In genomic region chr17:4908711-4909496, GRCh38 we compare ENCODE assay signal across 8 cellular contexts. TPM values are rescaled to one million over a fixed set of nuclear protein-coding genes. Genes with fewer than 3 reads are reported as not detected.
DNase-seq lines count a peak whose midpoint lies in the region; ATAC-seq and TF ChIP-seq lines count a peak whose summit lies in the region.

No MANE protein-coding gene starts in this region.

- no peak for TF ChIP-seq POLR2A in gastroesophageal sphincter (IDR thresholded peaks at IDR 0.05)

- no peaks in the 10 kb centered on the region for H3K9me3 ChIP-seq in MG63
- H3K9me3 ChIP-seq in SJCRH30 (replicated peaks): no peaks in the 10 kb centered on the region
- H3K9me3 ChIP-seq in gastroesophageal sphincter: no peaks in the 10 kb centered on the region
- no peaks in the 10 kb centered on the region for H3K9me3 ChIP-seq in thoracic aorta

- DNase-seq in GM12864 (ENCODE audit: low read depth): peak; percentile 37
- DNase-seq in MG63: peak; percentile 87
- peak; percentile 88 to 91 for DNase-seq in SJCRH30
- peak; percentile 54 for DNase-seq in activated gamma-delta T cell treated with anti-CD3 and anti-CD28 coated beads, Interleukin-2, amount 50 U/mL, for 16 hours (ENCODE audit: low read depth)
- DNase-seq in nucleus accumbens (lab: John Stamatoyannopoulos, UW): peak in 51 of 56 donors; percentile 18 to 87 (median 70)
- DNase-seq in thoracic aorta (ENCODE audit: low spot score): peak; percentile 53

- no peaks in the 10 kb centered on the region for H3K36me3 ChIP-seq in MG63
- H3K36me3 ChIP-seq in SJCRH30: no peaks in the 10 kb centered on the region
- no peaks in the 10 kb centered on the region for H3K36me3 ChIP-seq in gastroesophageal sphincter
- no peaks in the 10 kb centered on the region for H3K36me3 ChIP-seq in thoracic aorta

- peak overlapping the region; percentile 47 for H3K27ac ChIP-seq in SJCRH30
- peak overlapping the region in 3 of 4 donors; percentile 14 to 68 (median 44) for H3K27ac ChIP-seq in gastroesophageal sphincter
- peak overlapping the region; percentile 12 to 61 for H3K27ac ChIP-seq in thoracic aorta

- H3K4me3 ChIP-seq in GM12864 (ENCODE audit: low read depth, low read length) (no peak overlapping the region), MG63 (no peak overlapping the region), SJCRH30 (peak overlapping the region; percentile 19), gastroesophageal sphincter (no peak overlapping the region), thoracic aorta (peak overlapping the region; percentile 39)

- ATAC-seq in gastroesophageal sphincter: peak; percentile 97
- ATAC-seq in thoracic aorta (ENCODE audit: insufficient number of reproducible peaks, low FRiP score, low read depth): peak; percentile 91
- no peak for ATAC-seq in GM19397 (IDR thresholded peaks at IDR 0.05; ENCODE audit: unreplicated experiment)

- no peaks in the 10 kb centered on the region for H3K27me3 ChIP-seq in MG63
- no peaks in the 10 kb centered on the region for H3K27me3 ChIP-seq in SJCRH30
- peaks cover 10% of the 10 kb centered on the region for H3K27me3 ChIP-seq in gastroesophageal sphincter
- H3K27me3 ChIP-seq in thoracic aorta (replicated peaks; ENCODE audit: insufficient read depth): no peaks in the 10 kb centered on the region

- TF ChIP-seq EP300 in gastroesophageal sphincter (IDR thresholded peaks at IDR 0.05): no peak

- H3K4me1 ChIP-seq in SJCRH30 (peaks cover 8% of the 10 kb centered on the region), gastroesophageal sphincter (peaks cover 0 to 16% (median 0%) of the 10 kb centered on the region in 3 donors), thoracic aorta (ENCODE audit: control insufficient read depth in 1 of 2, low read depth in 2 of 2) (peaks cover 4 to 13% of the 10 kb centered on the region in 2 donors)

- 0 to 17% methylated on average over 1 to 2 of the region's 20 CpGs for WGBS in gastroesophageal sphincter (ENCODE audit: low coverage in 1 of 2), 2 donors

- TF ChIP-seq CTCF in GM12864 (IDR thresholded peaks at IDR 0.05; ENCODE audit: low read depth, low read length, missing control alignments) (peak; percentile 76), gastroesophageal sphincter (IDR thresholded peaks at IDR 0.05) (peak; percentile 54 to 94 (median 90)), thoracic aorta (IDR thresholded peaks at IDR 0.05) (peak; percentile 86)

RNA-seq across cellular contexts. Expression of gene CHRNE, which starts 6.0 kb away (rescaled TPM):
- total RNA-seq in MG63 (2014; rRNA removed; shearing (Covaris generic); ENCODE audit: low replicate concordance): 0.07 TPM in 1 of 2 replicates, not detected in the other
- total RNA-seq in SJCRH30 (2014; rRNA removed; shearing (Covaris generic)): 0.10 and 0.20 TPM in 2 replicates
- total RNA-seq in gastroesophageal sphincter (under 1 TPM in 2 of 4 donors, not detected in 2; 0.23 to 0.67 TPM), thoracic aorta (1 to 10 TPM in 1 of 2 donors, not detected in 1; 4.1 TPM)

RNA-seq across cellular contexts. Expression of gene C17orf107, which starts 9.6 kb away (rescaled TPM):
- total RNA-seq in MG63 (2014; rRNA removed; shearing (Covaris generic); ENCODE audit: low replicate concordance): 0.16 and 0.94 TPM in 2 replicates
- 0.16 and 0.20 TPM in 2 replicates for total RNA-seq in SJCRH30 (2014; rRNA removed; shearing (Covaris generic))
- total RNA-seq in gastroesophageal sphincter (under 1 TPM; 0.30 to 0.81 (median 0.68) TPM), thoracic aorta (1 to 10 TPM; 1.9 to 5.6 TPM)

RNA-seq across cellular contexts. Expression of gene GP1BA, which starts 23.2 kb away (rescaled TPM):
- total RNA-seq in MG63 (2014; rRNA removed; shearing (Covaris generic); ENCODE audit: low replicate concordance): not detected in 2 replicates
- not detected in 2 replicates for total RNA-seq in SJCRH30 (2014; rRNA removed; shearing (Covaris generic))
- total RNA-seq in gastroesophageal sphincter: under 1 TPM in 1 of 4 donors, not detected in 3; 0.19 TPM
- total RNA-seq in thoracic aorta: not detected

RNA-seq across cellular contexts. Expression of gene SLC25A11, which starts 30.9 kb away (rescaled TPM):
- total RNA-seq in MG63 (2014; rRNA removed; shearing (Covaris generic); ENCODE audit: low replicate concordance): 48.0 and 87.3 TPM in 2 replicates
- total RNA-seq in SJCRH30 (2014; rRNA removed; shearing (Covaris generic)): 43.9 and 45.3 TPM in 2 replicates
- total RNA-seq in gastroesophageal sphincter (10 to 100 TPM; 28.7 to 58.9 (median 46.8) TPM), thoracic aorta (10 to 100 TPM; 27.0 to 39.7 TPM)

RNA-seq across cellular contexts. Expression of gene RNF167, which starts 31.2 kb away (rescaled TPM):
- total RNA-seq in MG63 (2014; rRNA removed; shearing (Covaris generic); ENCODE audit: low replicate concordance): 20.4 and 29.9 TPM in 2 replicates
- 35.7 and 38.7 TPM in 2 replicates for total RNA-seq in SJCRH30 (2014; rRNA removed; shearing (Covaris generic))
- 10 to 100 TPM; 67.3 to 98.8 (median 85.9) TPM for total RNA-seq in gastroesophageal sphincter
- total RNA-seq in thoracic aorta: 10 to 100 TPM; 32.4 to 38.3 TPM

Comparison
In these comparisons a context has a peak if more than half of its experiments do, and no peak if none do; other contexts are left out.
1. DNase-seq: peak in every context shown above with its lines; median percentile 90 in SJCRH30; 87 in MG63; 70 in nucleus accumbens; 54 in activated gamma-delta T cell treated with anti-CD3 and anti-CD28 coated beads, Interleukin-2, amount 50 U/mL, for 16 hours; 53 in thoracic aorta; 37 in GM12864.
2. H3K4me3 ChIP-seq: peak in SJCRH30 (single experiment) and thoracic aorta (single experiment); none in GM12864 (single experiment), MG63 (single experiment) and gastroesophageal sphincter (0 of 2).
3. Peak in every context shown above with its lines, with median percentiles within 50 percentile points of each other: CTCF ChIP-seq and H3K27ac ChIP-seq.